In genomic region chr1:23400324-23401110, GRCh38 we compare ENCODE assay signal across 17 cellular contexts. TPM values are rescaled to one million over a fixed set of nuclear protein-coding genes. Genes with fewer than 3 reads are reported as not detected.
A peak's percentile ranks its signal among the peaks of the same experiment; 100 is the strongest.
DNase-seq lines count a peak whose midpoint lies in the region; ATAC-seq, FAIRE-seq and TF ChIP-seq lines count a peak whose summit lies in the region.
"Had no signal": no experiment of that assay in that cellular context is flagged by ENCODE, and none has a peak within 500 bp of the region (broad histone marks: within the 10 kb centered on the region; RNA-seq: fewer than 3 reads in every experiment).

No MANE protein-coding gene starts in this region.

- H3K9me2 ChIP-seq in GM23248 (ENCODE audit: insufficient read depth): no peaks in the 10 kb centered on the region

- no peak overlapping the region for H3K9ac ChIP-seq in GM23248
- H3K9ac ChIP-seq in kidney (ENCODE audit: low read length in 2 of 2): no peak overlapping the region

- peaks cover 51% of the 10 kb centered on the region for H3F3A ChIP-seq in GM23248 (ENCODE audit: insufficient read depth)

- H3K9me3 ChIP-seq in GM23248 (ENCODE audit: low read depth) (no peaks in the 10 kb centered on the region), kidney (ENCODE audit: control insufficient read depth in 1 of 2, low read length in 2 of 2) (no peaks in the 10 kb centered on the region)

- no peak for FAIRE-seq in kidney (lab: Jason Lieb, UNC)

- CTCF ChIA-PET in RWPE1 (lab: Yijun Ruan, JAX): interaction anchor here (0.7 to 0.8 kb wide), 2 partner anchors 62 to 216 kb away, joined by 3 read pairs; no protein-coding TSS in a partner anchor

- WGBS in GM23248 (ENCODE audit: low coverage in 1 of 2, low lambda C conversion rate in 2 of 2, missing lambda C conversion rate in 2 of 2), 2 experiments: 70 to 76% methylated on average over 5 of the region's 5 CpGs

- H3K27ac ChIP-seq in GM23248 (peak overlapping the region; percentile 51), RWPE1 (peak overlapping the region; percentile 87), kidney (ENCODE audit: low read depth in 2 of 2, low read length in 2 of 2) (no peak overlapping the region)

- peak; percentile 62 for DNase-seq in GM23248
- no peak for DNase-seq in RWPE1 (ENCODE audit: low spot score)
- peak; percentile 82 for DNase-seq in fibroblast of the aortic adventitia (ENCODE audit: low read depth)
- peak; percentile 42 for DNase-seq in skeletal muscle cell (ENCODE audit: low read depth)
- DNase-seq in NCI-H510A (lab: John Stamatoyannopoulos, UW): no peak
- no peak for DNase-seq in stimulated activated naive CD4-positive, alpha-beta T cell treated with Interleukin-2 at 50 U/mL for 16 hours (lab: John Stamatoyannopoulos, UW)
- no peak for DNase-seq in kidney
- DNase-seq: CD4-positive, alpha-beta T cell; immature natural killer cell; NCI-H1092; NCI-H345; stimulated activated CD4-positive, alpha-beta T cell treated with anti-CD3 and anti-CD28 coated beads, Interleukin-4, amount 100 ng/mL, for 1 hour had no signal

- H3K27me3 ChIP-seq in GM23248 (replicated peaks; ENCODE audit: insufficient read depth): no peaks in the 10 kb centered on the region

- H3K79me2 ChIP-seq in GM23248 (ENCODE audit: insufficient read depth): no peaks in the 10 kb centered on the region

- in situ Hi-C loops in GM23248 (cut with MboI): no loop called here

- TF ChIP-seq CTCF in RWPE1 (conservative IDR thresholded peaks at IDR 0.05; ENCODE audit: low read depth): no peak
- no peak for TF ChIP-seq CTCF in fibroblast of the aortic adventitia (IDR thresholded peaks at IDR 0.05; ENCODE audit: insufficient read depth, low read length)
- no peak for TF ChIP-seq CTCF in kidney (IDR thresholded peaks at IDR 0.05; ENCODE audit: borderline replicate concordance, extremely low read depth, insufficient read depth)

- intact Hi-C loops in kidney (cut with DNase I): no loop called here

- H3K36me3 ChIP-seq in GM23248 (ENCODE audit: low read depth) (no peaks in the 10 kb centered on the region), kidney (ENCODE audit: control insufficient read depth in 1 of 2, insufficient read depth in 2 of 2, low read length in 2 of 2) (peaks cover 12 to 17% of the 10 kb centered on the region in 2 donors)

- H3K4me1 ChIP-seq in GM23248 (ENCODE audit: insufficient read depth): peaks cover 40% of the 10 kb centered on the region
- H3K4me1 ChIP-seq in kidney (ENCODE audit: control insufficient read depth in 1 of 2, insufficient read depth in 1 of 2, low read depth in 1 of 2, low read length in 2 of 2): peaks cover 11 to 18% of the 10 kb centered on the region in 2 donors

- H3K4me3 ChIP-seq in GM23248 (no peak overlapping the region), fibroblast of the aortic adventitia (ENCODE audit: low read depth, low read length) (no peak overlapping the region), skeletal muscle cell (ENCODE audit: low read depth, low read length) (no peak overlapping the region), kidney (ENCODE audit: low read length in 2 of 2) (no peak overlapping the region)

- H2AFZ ChIP-seq in GM23248: 0 out of 2 replicates have a peak overlapping the region, but pooled peaks have one; percentile 3

- no peaks in the 10 kb centered on the region for H4K20me1 ChIP-seq in GM23248 (ENCODE audit: insufficient read depth)

- POLR2A ChIA-PET in RWPE1 (lab: Yijun Ruan, JAX; ENCODE audit: low non-redundant PET): no interaction called here

- ATAC-seq in GM18867 (IDR thresholded peaks at IDR 0.05; ENCODE audit: unreplicated experiment): no peak
- ATAC-seq: activated naive CD4-positive, alpha-beta T cell treated with anti-CD3 and anti-CD28 coated beads, Interleukin-2, amount 50 U/mL, for 72 hours; HCT116; stimulated activated effector memory CD8-positive, alpha-beta T cell treated with anti-CD3 and anti-CD28 coated beads, Interleukin-12 subunit alpha, Interleukin-12 subunit beta, amount 100 ng/mL, for 72 hours had no signal

- H3K4me2 ChIP-seq in GM23248 (ENCODE audit: unreplicated experiment): no peak overlapping the region

RNA-seq across cellular contexts. Expression of gene TCEA3, which starts 24.0 kb away (rescaled TPM):
- 9.2 and 16.3 TPM in 2 replicates for total RNA-seq in GM23248 (2014; rRNA removed; shearing (Covaris generic))
- polyA plus RNA-seq in GM23248 (2016; fragmentation: Nextera tagmentation; extraction: Ambion mirVana): 21.3 and 23.2 TPM in 2 replicates
- total RNA-seq in fibroblast of the aortic adventitia (ENCODE audit: low replicate concordance): 22.8 and 44.9 TPM in 2 replicates
- total RNA-seq in kidney: 46.3 TPM
- 93.2 TPM for polyA plus RNA-seq in kidney (ENCODE audit: insufficient read depth, low read depth, low replicate concordance)
- total RNA-seq: OCI-LY7 had no signal

RNA-seq across cellular contexts. Expression of gene ZNF436, which starts 30.9 kb away (rescaled TPM):
- total RNA-seq in GM23248 (2014; rRNA removed; shearing (Covaris generic)): 14.0 and 16.2 TPM in 2 replicates
- 8.1 and 9.4 TPM in 2 replicates for polyA plus RNA-seq in GM23248 (2016; fragmentation: Nextera tagmentation; extraction: Ambion mirVana)
- total RNA-seq in fibroblast of the aortic adventitia (ENCODE audit: low replicate concordance): 30.5 and 115 TPM in 2 replicates
- total RNA-seq in kidney: 19.8 TPM
- polyA plus RNA-seq in kidney (ENCODE audit: insufficient read depth, low read depth, low replicate concordance): 4.6 TPM

RNA-seq across cellular contexts. Expression of gene HNRNPR, which starts 56.4 kb away (rescaled TPM):
- total RNA-seq in GM23248 (2014; rRNA removed; shearing (Covaris generic)): 77.5 and 91.6 TPM in 2 replicates
- 124 and 126 TPM in 2 replicates for polyA plus RNA-seq in GM23248 (2016; fragmentation: Nextera tagmentation; extraction: Ambion mirVana)
- 83.4 and 182 TPM in 2 replicates for total RNA-seq in fibroblast of the aortic adventitia (ENCODE audit: low replicate concordance)
- total RNA-seq in kidney: 126 TPM
- polyA plus RNA-seq in kidney (ENCODE audit: insufficient read depth, low read depth, low replicate concordance): 45.3 TPM

Comparison
In these comparisons a context has a peak if more than half of its experiments do, and no peak if none do; other contexts are left out.
1. DNase-seq: peak in GM23248 (single experiment), fibroblast of the aortic adventitia (single experiment) and skeletal muscle cell (single experiment); none in RWPE1 (single experiment), NCI-H510A (single experiment), stimulated activated naive CD4-positive, alpha-beta T cell treated with Interleukin-2 at 50 U/mL for 16 hours (single experiment) and kidney (single experiment).
2. H3K27ac ChIP-seq: peak in GM23248 (single experiment) and RWPE1 (single experiment); none in kidney (0 of 2).